28 cellular contexts compared by ENCODE assay signal in the genomic region with DNA sequence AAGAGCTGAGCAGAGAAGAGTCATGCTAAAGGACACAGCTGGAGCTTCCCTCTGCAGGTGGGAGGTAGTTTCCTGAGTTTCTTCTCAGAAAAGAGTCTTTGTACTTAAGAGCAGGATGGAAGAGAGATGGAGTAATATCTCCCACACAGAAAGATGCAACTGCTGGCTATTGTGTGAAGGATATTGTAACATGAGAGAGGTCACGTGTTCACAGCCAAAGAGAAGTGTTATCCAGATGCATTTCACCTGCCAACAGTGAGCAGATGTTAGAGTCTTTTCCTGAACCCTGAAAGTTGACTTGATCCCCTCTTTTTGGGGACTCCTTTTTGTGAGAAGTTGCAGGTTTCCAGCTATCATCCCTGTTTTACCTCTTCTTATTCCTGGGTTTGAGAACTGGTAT.
"Had no signal": no experiment of that assay in that cellular context is flagged by ENCODE, and none has a peak within 500 bp of the region (broad histone marks: within the 10 kb centered on the region; RNA-seq: fewer than 3 reads in every experiment).

No MANE protein-coding gene starts in this region.

- H3K36me3 Mint-ChIP-seq: immature natural killer cell; naive thymus-derived CD8-positive, alpha-beta T cell; stimulated activated memory B cell treated with anti-CD40 and anti-IgM and Interleukin-4, amounts not matched to agents 10 μg/mL and 1 μg/mL and 100 μg/mL, for 72 hours had no signal

- H3K9me3 Mint-ChIP-seq: effector memory CD8-positive, alpha-beta T cell; immature natural killer cell; stimulated activated memory B cell treated with anti-CD40 and anti-IgM and Interleukin-4, amounts not matched to agents 10 μg/mL and 1 μg/mL and 100 μg/mL, for 72 hours; stimulated activated naive CD8-positive, alpha-beta T cell treated with anti-CD3 and anti-CD28 coated beads, Interleukin-15, Interleukin-2, amounts not matched to agents 100 ng/mL and 50 ng/mL, for 24 hours had no signal

- H3K9me3 ChIP-seq: esophagus squamous epithelium, heart right ventricle, lower lobe of right lung, ovary, psoas muscle, spleen, thoracic aorta, tibial nerve, upper lobe of left lung had no signal

- DNase-seq: cortex of kidney; effector memory CD8-positive, alpha-beta T cell; erythroblast; esophagus squamous epithelium; foreskin melanocyte; glutamatergic neuron; heart right ventricle; hippocampal formation; immature natural killer cell; left ventricle myocardium superior; lower lobe of right lung; naive thymus-derived CD8-positive, alpha-beta T cell; nephron progenitor cell; occipital lobe; ovary; posterior cingulate gyrus; psoas muscle; right cardiac atrium; spleen; stimulated activated CD4-positive, alpha-beta T cell treated with anti-CD3 and anti-CD28 coated beads, Interleukin-4, amount 100 ng/mL, for 4 hours; upper lobe of left lung had no signal

- H3K4me1 ChIP-seq: esophagus squamous epithelium, spleen, tibial nerve had no signal

- FAIRE-seq: endometrium, keratinocyte had no signal

- H3K36me3 ChIP-seq: esophagus squamous epithelium, heart right ventricle, lower lobe of right lung, ovary, spleen, thoracic aorta, tibial nerve, upper lobe of left lung had no signal

- ATAC-seq: effector memory CD8-positive, alpha-beta T cell; heart right ventricle; left ventricle myocardium superior; lower lobe of right lung; naive thymus-derived CD8-positive, alpha-beta T cell; psoas muscle; stimulated activated memory B cell treated with anti-CD40 and anti-IgM and Interleukin-4, amounts not matched to agents 10 μg/mL and 1 μg/mL and 100 μg/mL, for 72 hours had no signal

- H3K27ac Mint-ChIP-seq: effector memory CD8-positive, alpha-beta T cell; immature natural killer cell; naive thymus-derived CD8-positive, alpha-beta T cell; nephron progenitor cell; stimulated activated memory B cell treated with anti-CD40 and anti-IgM and Interleukin-4, amounts not matched to agents 10 μg/mL and 1 μg/mL and 100 μg/mL, for 72 hours; stimulated activated naive CD8-positive, alpha-beta T cell treated with anti-CD3 and anti-CD28 coated beads, Interleukin-15, Interleukin-2, amounts not matched to agents 100 ng/mL and 50 ng/mL, for 24 hours had no signal

- H3K27me3 ChIP-seq: heart right ventricle, ovary, spleen, tibial nerve, upper lobe of left lung had no signal

- H3K4me3 ChIP-seq: esophagus squamous epithelium, heart right ventricle, lower lobe of right lung, ovary, psoas muscle, skin epidermis, spleen, thoracic aorta, tibial nerve, upper lobe of left lung had no signal

- H3K27ac ChIP-seq: esophagus squamous epithelium, heart right ventricle, lower lobe of right lung, ovary, psoas muscle, skin epidermis, spleen, thoracic aorta, tibial nerve, upper lobe of left lung had no signal
